12 cellular contexts compared by ENCODE assay signal in the genomic region with DNA sequence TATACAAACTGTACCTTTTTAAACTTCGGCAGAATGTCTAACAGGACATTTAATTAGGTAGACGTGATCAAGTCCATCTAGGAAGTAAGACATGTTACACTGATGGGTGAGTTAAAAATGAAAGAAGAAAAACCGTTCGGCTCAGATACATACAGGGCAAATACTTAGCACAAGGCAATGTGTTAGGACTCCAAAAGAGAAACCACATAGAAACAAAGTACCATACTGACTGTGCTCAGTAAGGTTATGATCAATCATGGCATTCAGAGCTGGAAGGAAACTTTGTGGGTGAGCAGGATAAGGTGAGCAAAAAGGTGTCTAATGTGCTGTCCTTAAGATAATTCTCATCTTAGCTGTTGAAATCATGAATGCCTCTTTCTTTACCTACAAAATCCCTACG.
A peak's percentile ranks its signal among the peaks of the same experiment; 100 is the strongest.
DNase-seq lines count a peak whose midpoint lies in the region; ATAC-seq and TF ChIP-seq lines count a peak whose summit lies in the region.
"Had no signal": no experiment of that assay in that cellular context is flagged by ENCODE, and none has a peak within 500 bp of the region (broad histone marks: within the 10 kb centered on the region; RNA-seq: fewer than 3 reads in every experiment).

No MANE protein-coding gene starts in this region.

- H2AFZ ChIP-seq in OCI-LY3 (ENCODE audit: low read depth, low read length) (no peak overlapping the region), Karpas-422 (ENCODE audit: low read length) (no peak overlapping the region)

- TF ChIP-seq CTCF in OCI-LY3 (IDR thresholded peaks at IDR 0.05; ENCODE audit: low read depth, low read length) (no peak), HFFc6 (IDR thresholded peaks at IDR 0.05) (no peak), spleen (IDR thresholded peaks at IDR 0.05 in 8 of 11, conservative IDR thresholded peaks at IDR 0.05 in 3 of 11) (no peak)

- peaks cover 19% of the 10 kb centered on the region; the same call in 1 of the 2 replicates for H3K36me3 Mint-ChIP-seq in HFFc6 (ENCODE audit: low read depth)

- peak; percentile 61 for ATAC-seq in GM18502 (IDR thresholded peaks at IDR 0.05; ENCODE audit: poor library complexity, unreplicated experiment)
- ATAC-seq in GM19397 (IDR thresholded peaks at IDR 0.05; ENCODE audit: unreplicated experiment) = peak; percentile 34
- peak; percentile 48 for ATAC-seq in HG02981 (IDR thresholded peaks at IDR 0.05; ENCODE audit: unreplicated experiment)

- H3K27ac Mint-ChIP-seq in HFFc6 = no peak overlapping the region

- H3K27ac ChIP-seq in OCI-LY3 (ENCODE audit: low read length) (peak overlapping the region; percentile 22; the same call in 1 of the 2 replicates), Karpas-422 (ENCODE audit: low read length) (no peak overlapping the region), spleen (no peak overlapping the region)
- H3K27ac ChIP-seq: SJCRH30 had no signal

- H3K9me3 ChIP-seq in OCI-LY3 (ENCODE audit: insufficient read depth, low read length) (no peaks in the 10 kb centered on the region), Karpas-422 (ENCODE audit: low read length) (no peaks in the 10 kb centered on the region), spleen (no peaks in the 10 kb centered on the region)
- H3K9me3 ChIP-seq: HAP-1, SJCRH30 had no signal

- intact Hi-C loops in spleen (cut with DNase I; ENCODE audit: low total_unique reads) = no loop called here

- no peaks in the 10 kb centered on the region for H3K79me2 ChIP-seq in OCI-LY3 (ENCODE audit: low read length)
- H3K79me2 ChIP-seq in Karpas-422 (ENCODE audit: low read length) = peaks cover 12% of the 10 kb centered on the region; the same call in 1 of the 2 replicates

- H3K4me2 ChIP-seq in OCI-LY3 (ENCODE audit: low read length) = peak overlapping the region; percentile 63
- H3K4me2 ChIP-seq in Karpas-422 (ENCODE audit: low read depth, low read length, poor library complexity, severe bottlenecking) = no peak overlapping the region

- peak overlapping the region; percentile 42 for H3K9ac ChIP-seq in OCI-LY3 (ENCODE audit: low read length)
- no peak overlapping the region for H3K9ac ChIP-seq in Karpas-422 (ENCODE audit: low read length)

- H3K4me1 Mint-ChIP-seq in HFFc6 (ENCODE audit: low read depth) = peaks cover 32% of the 10 kb centered on the region

- WGBS in spleen, 5 donors = 74 to 91% (median 81%) methylated on average over 5 of the region's 5 CpGs

- DNase-seq in Karpas-422 (no peak), NCI-H2227 (lab: John Stamatoyannopoulos, UW; ENCODE audit: unreplicated experiment) (no peak), HFFc6 (no peak), spleen (no peak)
- DNase-seq: hippocampal formation, NCI-H446, SJCRH30 had no signal

- peak overlapping the region; percentile 42 for H3K4me3 ChIP-seq in OCI-LY3 (ENCODE audit: low read length)
- H3K4me3 ChIP-seq in Karpas-422 (ENCODE audit: low read length) = no peak overlapping the region
- no peak overlapping the region for H3K4me3 ChIP-seq in spleen
- H3K4me3 ChIP-seq: HAP-1, SJCRH30 had no signal

- TF ChIP-seq POLR2A in spleen (IDR thresholded peaks at IDR 0.05) = no peak

- H3K4me1 ChIP-seq in OCI-LY3 (ENCODE audit: low read length) (peaks cover 74% of the 10 kb centered on the region), Karpas-422 (ENCODE audit: low read length) (peaks cover 55% of the 10 kb centered on the region), spleen (peaks cover 0 to 3% (median 0%) of the 10 kb centered on the region in 6 donors)
- H3K4me1 ChIP-seq: HAP-1, SJCRH30 had no signal

- no peaks in the 10 kb centered on the region for H4K20me1 ChIP-seq in OCI-LY3 (ENCODE audit: insufficient read depth, low read length)
- H4K20me1 ChIP-seq in Karpas-422 (ENCODE audit: insufficient read depth, low read depth, low read length) = no peaks in the 10 kb centered on the region

- H3K9me2 ChIP-seq in Karpas-422 (replicated peaks; ENCODE audit: insufficient read depth, low read length) = no peaks in the 10 kb centered on the region

- H3K9me3 Mint-ChIP-seq in HFFc6 = no peaks in the 10 kb centered on the region

- H3K27me3 Mint-ChIP-seq in HFFc6 (ENCODE audit: insufficient read depth) = no peaks in the 10 kb centered on the region; the same call in 1 of the 2 replicates

- peaks cover 4% of the 10 kb centered on the region for H3K36me3 ChIP-seq in OCI-LY3 (replicated peaks; ENCODE audit: low read depth, low read length)
- H3K36me3 ChIP-seq in Karpas-422 (ENCODE audit: insufficient read depth, low read length) = no peaks in the 10 kb centered on the region
- H3K36me3 ChIP-seq in spleen = peaks cover 0 to 15% (median 0%) of the 10 kb centered on the region in 6 donors
- H3K36me3 ChIP-seq: HAP-1 had no signal

- no peak overlapping the region for H3K4me3 Mint-ChIP-seq in HFFc6

- H3K27me3 ChIP-seq in OCI-LY3 (ENCODE audit: low read depth, low read length) (no peaks in the 10 kb centered on the region), Karpas-422 (ENCODE audit: low read length) (no peaks in the 10 kb centered on the region), spleen (replicated peaks in 1 of 7) (no peaks in the 10 kb centered on the region)
- H3K27me3 ChIP-seq: SJCRH30 had no signal
